In the genomic region with DNA sequence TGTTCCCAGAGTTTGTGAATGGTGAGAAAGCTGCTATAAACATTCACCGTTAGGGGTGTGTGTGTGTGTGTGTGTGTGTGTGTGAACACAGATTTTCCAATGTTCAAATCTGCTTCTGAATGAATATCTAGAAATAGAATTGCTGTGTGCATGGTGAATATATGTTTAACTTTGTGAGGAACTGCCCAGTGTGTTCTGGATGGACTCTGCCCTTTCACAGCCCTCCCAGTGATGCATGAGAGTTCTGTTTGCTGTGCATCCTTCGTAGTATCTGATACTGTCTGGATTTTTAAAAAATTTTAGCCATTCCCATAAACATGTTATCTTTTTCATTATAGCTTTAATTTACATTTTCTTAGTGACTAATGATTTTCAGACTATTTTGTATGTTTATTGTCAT, we compare ENCODE assay signal across 25 cellular contexts.
A peak's percentile ranks its signal among the peaks of the same experiment; 100 is the strongest.
DNase-seq lines count a peak whose midpoint lies in the region; ATAC-seq and TF ChIP-seq lines count a peak whose summit lies in the region.
"Had no signal": no experiment of that assay in that cellular context is flagged by ENCODE, and none has a peak within 500 bp of the region (broad histone marks: within the 10 kb centered on the region; RNA-seq: fewer than 3 reads in every experiment).

No MANE protein-coding gene starts in this region.

- no peak overlapping the region for H3K23ac ChIP-seq in trophoblast cell (ENCODE audit: low read length)

- POLR2A ChIA-PET in MCF 10A (lab: Yijun Ruan, JAX), result interaction anchor here (0.9 kb wide), 1 partner anchor 17 kb away, joined by 3 read pairs; no protein-coding TSS in a partner anchor

- H4K20me1 ChIP-seq in mammary epithelial cell (ENCODE audit: insufficient read depth, low read length), result no peaks in the 10 kb centered on the region

- no peaks in the 10 kb centered on the region for H3K79me1 ChIP-seq in trophoblast cell (ENCODE audit: low read length)

- no peak overlapping the region for H2AK5ac ChIP-seq in trophoblast cell (ENCODE audit: low read length)

- intact Hi-C loops in MCF 10A (cut with micrococcal nuclease) (no loop called here), mammary epithelial cell (cut with micrococcal nuclease) (no loop called here)

- CTCF ChIA-PET in MCF 10A (lab: Yijun Ruan, JAX) (interaction anchor here (0.6 to 1.2 kb wide), 5 partner anchors 10 to 1569 kb away, joined by 3 to 5 read pairs (median 3); no protein-coding TSS in a partner anchor), mammary epithelial cell (lab: Charles Lee; ENCODE audit: low non-redundant PET) (no interaction called here)

- H3K9me3 ChIP-seq in mammary epithelial cell (replicated peaks; ENCODE audit: insufficient read depth, low read length), result peaks cover 2% of the 10 kb centered on the region
- no peaks in the 10 kb centered on the region for H3K9me3 ChIP-seq in iPS-20b (ENCODE audit: insufficient read depth, low read depth, low read length)
- H3K9me3 ChIP-seq in trophoblast cell (ENCODE audit: insufficient read depth, low read depth, low read length), result no peaks in the 10 kb centered on the region
- H3K9me3 ChIP-seq: Caco-2 had no signal

- H3K4ac ChIP-seq in trophoblast cell (ENCODE audit: low read depth, low read length), result no peak overlapping the region

- H3K79me2 ChIP-seq in mammary epithelial cell (ENCODE audit: insufficient read depth, low read length) (no peaks in the 10 kb centered on the region), trophoblast cell (ENCODE audit: control insufficient read depth, insufficient read depth, low read length, poor library complexity) (no peaks in the 10 kb centered on the region)

- H2BK5ac ChIP-seq in trophoblast cell (ENCODE audit: low read depth, low read length, poor library complexity), result no peak overlapping the region

- H3K27ac ChIP-seq in mammary epithelial cell (ENCODE audit: insufficient read depth, low read depth, low read length), result no peak overlapping the region
- H3K27ac ChIP-seq in iPS-20b (ENCODE audit: low read length), result no peak overlapping the region
- no peak overlapping the region for H3K27ac ChIP-seq in trophoblast cell (ENCODE audit: low read depth, low read length)
- H3K27ac ChIP-seq: 22Rv1, C4-2B, GM23248, PC-9, RWPE1 had no signal

- H3K27me3 ChIP-seq in mammary epithelial cell (ENCODE audit: insufficient read depth, low read length) (no peaks in the 10 kb centered on the region), iPS-20b (ENCODE audit: insufficient read depth, low read length) (no peaks in the 10 kb centered on the region), trophoblast cell (ENCODE audit: insufficient read depth, low read length) (no peaks in the 10 kb centered on the region)

- no peak overlapping the region for H4K12ac ChIP-seq in trophoblast cell (ENCODE audit: low read depth, low read length)

- no peak overlapping the region for H2BK12ac ChIP-seq in trophoblast cell (ENCODE audit: low read length)

- H3K9ac ChIP-seq in mammary epithelial cell (ENCODE audit: insufficient read depth, low read length) (no peak overlapping the region), iPS-20b (ENCODE audit: low read depth, low read length) (no peak overlapping the region), trophoblast cell (ENCODE audit: low read length) (no peak overlapping the region)
- H3K9ac ChIP-seq: GM23248 had no signal

- no peak overlapping the region for H2BK120ac ChIP-seq in trophoblast cell (ENCODE audit: insufficient read depth, low read length, poor library complexity)

- no peak overlapping the region for H2AFZ ChIP-seq in mammary epithelial cell (ENCODE audit: low read depth, low read length)
- no peak overlapping the region for H2AFZ ChIP-seq in trophoblast cell (ENCODE audit: insufficient read depth, low read length, poor library complexity)
- H2AFZ ChIP-seq: GM23248, PC-9 had no signal

- no peak for ATAC-seq in HG02852 (IDR thresholded peaks at IDR 0.05; ENCODE audit: unreplicated experiment)
- ATAC-seq: CD8-positive, alpha-beta T cell had no signal

- no peaks in the 10 kb centered on the region for H3K9me3 Mint-ChIP-seq in MCF 10A (ENCODE audit: unreplicated experiment)
- no peaks in the 10 kb centered on the region for H3K9me3 Mint-ChIP-seq in neural crest cell
- H3K9me3 Mint-ChIP-seq: CD8-positive, alpha-beta T cell had no signal

- H3K36me3 Mint-ChIP-seq in MCF 10A (ENCODE audit: insufficient read depth, unreplicated experiment), result no peaks in the 10 kb centered on the region
- peaks cover 2% of the 10 kb centered on the region for H3K36me3 Mint-ChIP-seq in neural crest cell (ENCODE audit: low read depth)
- H3K36me3 Mint-ChIP-seq: CD8-positive, alpha-beta T cell had no signal

- TF ChIP-seq CTCF in MCF 10A (IDR thresholded peaks at IDR 0.05; ENCODE audit: unreplicated experiment), result no peak
- TF ChIP-seq CTCF in mammary epithelial cell (conservative IDR thresholded peaks at IDR 0.05 in 1 of 2, IDR thresholded peaks at IDR 0.05 in 1 of 2; ENCODE audit: extremely low read depth in 1 of 2, insufficient read depth in 1 of 2, low read depth in 1 of 2, low read length in 2 of 2), result no peak
- no peak for TF ChIP-seq CTCF in neural crest cell (conservative IDR thresholded peaks at IDR 0.05)

- H3K4me1 Mint-ChIP-seq in MCF 10A (ENCODE audit: insufficient read depth, unreplicated experiment), result peaks cover 7% of the 10 kb centered on the region
- H3K4me1 Mint-ChIP-seq in neural crest cell, result peaks cover 13% of the 10 kb centered on the region
- H3K4me1 Mint-ChIP-seq: B cell had no signal

- H3K18ac ChIP-seq in trophoblast cell (ENCODE audit: low read length), result no peak overlapping the region

- H4K8ac ChIP-seq in trophoblast cell (ENCODE audit: low read depth, low read length), result no peak overlapping the region

- H3K4me1 ChIP-seq in mammary epithelial cell (ENCODE audit: insufficient read depth, low read length) (no peaks in the 10 kb centered on the region), iPS-20b (ENCODE audit: insufficient read depth, low read length) (peaks cover 7% of the 10 kb centered on the region; the same call in 1 of the 2 replicates), trophoblast cell (ENCODE audit: control insufficient read depth in 1 of 2, insufficient read depth in 2 of 2, low read length in 2 of 2) (no peaks in the 10 kb centered on the region)
- H3K4me1 ChIP-seq: Caco-2 had no signal

- H3K4me3 Mint-ChIP-seq in MCF 10A (ENCODE audit: unreplicated experiment) (peak overlapping the region; percentile 83), neural crest cell (peak overlapping the region; percentile 85)
- H3K4me3 Mint-ChIP-seq: B cell; CD8-positive, alpha-beta T cell had no signal

- no peak overlapping the region for H3K14ac ChIP-seq in trophoblast cell (ENCODE audit: low read length)

- DNase-seq in MCF 10A (ENCODE audit: unreplicated experiment), result no peak
- DNase-seq in mammary epithelial cell, result no peak
- DNase-seq in neural crest cell (ENCODE audit: low read depth, low spot score), result no peak
- no peak for DNase-seq in NCI-H2171 (lab: John Stamatoyannopoulos, UW)
- DNase-seq in trophoblast cell, result no peak
- DNase-seq in HT-29 (ENCODE audit: low spot score), result no peak
- DNase-seq: Caco-2; CD8-positive, alpha-beta T cell; GM23248; H7; IMR-90; KG1; MM.1S; NCI-H1092; NCI-H1417 treated with DMSO at 0.1 percent for 48 hours; NCI-H1694 treated with DMSO at 0.1 percent for 48 hours; NCI-H524 treated with DMSO at 0.1 percent for 48 hours; NCI-H774; PC-9 had no signal

- 40% methylated on average over 2 of the region's 2 CpGs for WGBS in mammary epithelial cell (ENCODE audit: low coverage, missing lambda C conversion rate)
- WGBS in trophoblast cell (ENCODE audit: extremely low coverage, insufficient coverage, insufficient read length), result no CpG with 5 or more reads among the region's 2 CpGs

- BruUV-seq in MCF 10A (replicated peaks; lab: Mats Ljungman, UMichigan) (no TSS peak), mammary epithelial cell (replicated peaks; lab: Mats Ljungman, UMichigan) (no TSS peak)

- H3K4me3 ChIP-seq in mammary epithelial cell (replicated peaks in 1 of 3; ENCODE audit: insufficient read depth in 1 of 3, low read depth in 2 of 3, low read length in 3 of 3), result no peak overlapping the region
- peak overlapping the region; percentile 47 for H3K4me3 ChIP-seq in iPS-20b (ENCODE audit: low read length)
- no peak overlapping the region for H3K4me3 ChIP-seq in trophoblast cell (ENCODE audit: low read depth, low read length)
- H3K4me3 ChIP-seq: GM23248, PC-9 had no signal

- in situ Hi-C loops in mammary epithelial cell (cut with MboI; ENCODE audit: low sequenced_read_pairs in 2 of 2), result no loop called here

- H3K36me3 ChIP-seq in mammary epithelial cell (ENCODE audit: insufficient read depth, low read length) (no peaks in the 10 kb centered on the region), iPS-20b (ENCODE audit: insufficient read depth, low read depth, low read length) (no peaks in the 10 kb centered on the region), trophoblast cell (ENCODE audit: control insufficient read depth in 1 of 2, insufficient read depth in 2 of 2, low read length in 2 of 2) (no peaks in the 10 kb centered on the region)

- no peak overlapping the region for H3K27ac Mint-ChIP-seq in MCF 10A (ENCODE audit: low read depth, unreplicated experiment)
- no peak overlapping the region for H3K27ac Mint-ChIP-seq in neural crest cell (ENCODE audit: unreplicated experiment)
- H3K27ac Mint-ChIP-seq: B cell; CD8-positive, alpha-beta T cell had no signal

- no peaks in the 10 kb centered on the region for H3K27me3 Mint-ChIP-seq in MCF 10A (ENCODE audit: insufficient read depth, unreplicated experiment)
- H3K27me3 Mint-ChIP-seq in neural crest cell (ENCODE audit: low read depth), result no peaks in the 10 kb centered on the region

- dilution Hi-C loops in mammary epithelial cell (cut with HindIII; ENCODE audit: low sequenced_read_pairs), result no loop called here

- no peak overlapping the region for H4K91ac ChIP-seq in trophoblast cell (ENCODE audit: low read depth, low read length)

- no peak overlapping the region for H3K4me2 ChIP-seq in mammary epithelial cell (ENCODE audit: insufficient read depth, low read depth, low read length)
- H3K4me2 ChIP-seq in trophoblast cell (ENCODE audit: low read length), result no peak overlapping the region
- H3K4me2 ChIP-seq: PC-9 had no signal
